ENCODE assay signal across 1 cellular context in the genomic region with DNA sequence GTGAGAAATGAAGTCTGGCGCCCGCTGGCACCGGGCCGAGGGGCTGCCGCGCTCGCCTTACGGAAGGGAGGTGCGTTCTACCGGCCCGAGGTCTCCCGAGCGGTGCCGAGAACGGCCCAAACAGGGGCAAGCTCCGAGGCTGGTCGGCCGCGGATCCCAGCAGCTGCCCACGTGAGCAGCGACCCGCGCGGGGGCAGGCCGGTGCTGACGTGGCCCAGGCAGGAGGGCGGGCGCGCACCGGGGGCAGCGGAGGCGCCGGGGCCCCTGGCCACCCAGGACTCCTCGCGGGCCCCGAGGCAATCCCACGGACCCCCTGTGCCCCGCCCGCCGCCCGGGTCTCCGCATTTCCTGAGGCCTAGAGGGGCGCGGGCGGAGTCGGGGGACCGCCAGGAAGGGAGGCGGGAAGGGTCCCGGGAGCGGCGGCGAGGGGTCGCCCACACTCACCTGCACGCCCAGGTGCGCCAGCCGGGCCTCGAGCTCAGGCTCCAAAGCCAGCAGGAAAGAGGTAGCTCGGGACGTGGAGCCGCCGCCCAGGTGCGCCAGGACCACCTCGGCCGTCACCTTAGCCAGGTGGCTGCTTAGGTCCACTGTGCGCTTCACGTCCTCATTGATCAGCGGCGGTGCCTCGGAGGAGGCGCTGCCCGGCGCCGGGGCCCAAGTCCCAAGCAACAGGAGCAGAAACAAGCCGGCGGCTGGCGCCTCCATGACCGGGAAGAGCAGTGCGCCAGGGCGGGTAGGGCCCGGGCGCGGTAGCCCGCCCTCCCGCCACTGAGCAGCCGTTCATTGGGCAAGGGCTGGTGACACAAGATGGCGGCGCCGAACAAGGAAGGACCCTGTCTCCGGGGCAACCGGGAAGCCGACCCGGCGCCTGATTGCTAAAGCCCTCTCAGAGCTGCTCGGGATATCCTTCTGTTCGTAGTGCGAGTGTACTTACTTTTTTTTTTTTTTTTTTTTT.
TF ChIP-seq lines count a peak whose summit lies in the region.

A gene (minus strand): TSS at position 723 of the 955 bp plus-strand sequence. CDS start 18 bp downstream, at position 705.

TF ChIP-seq in HepG2, 621 proteins besides CTCF, POLR2A, EP300 and RAD21 (continued from another document and continues in another):
- TF ChIP-seq, protein P1, sequence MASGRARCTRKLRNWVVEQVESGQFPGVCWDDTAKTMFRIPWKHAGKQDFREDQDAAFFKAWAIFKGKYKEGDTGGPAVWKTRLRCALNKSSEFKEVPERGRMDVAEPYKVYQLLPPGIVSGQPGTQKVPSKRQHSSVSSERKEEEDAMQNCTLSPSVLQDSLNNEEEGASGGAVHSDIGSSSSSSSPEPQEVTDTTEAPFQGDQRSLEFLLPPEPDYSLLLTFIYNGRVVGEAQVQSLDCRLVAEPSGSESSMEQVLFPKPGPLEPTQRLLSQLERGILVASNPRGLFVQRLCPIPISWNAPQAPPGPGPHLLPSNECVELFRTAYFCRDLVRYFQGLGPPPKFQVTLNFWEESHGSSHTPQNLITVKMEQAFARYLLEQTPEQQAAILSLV (CRISPR knock-in tag; IDR thresholded peaks at IDR 0.05; ENCODE audit: borderline replicate concordance), result 0 out of 2 replicates have a peak, but pooled peaks have one; percentile 28
- TF ChIP-seq ATF1 (CRISPR knock-in tag; IDR thresholded peaks at IDR 0.05), result peak; percentile 91
- TF ChIP-seq TARDBP (CRISPR knock-in tag; IDR thresholded peaks at IDR 0.05), result peak; percentile 69
- peak; percentile 40; the same call in 1 of the 2 replicates for TF ChIP-seq NAIF1 (CRISPR knock-in tag; IDR thresholded peaks at IDR 0.05; ENCODE audit: borderline replicate concordance)
- peak; percentile 29; the same call in 1 of the 2 replicates for TF ChIP-seq HDAC2 (CRISPR knock-in tag; IDR thresholded peaks at IDR 0.05)
- no peak for TF ChIP-seq MATR3 (CRISPR knock-in tag; IDR thresholded peaks at IDR 0.05)
- TF ChIP-seq ZNF749 (CRISPR knock-in tag; IDR thresholded peaks at IDR 0.05; ENCODE audit: borderline replicate concordance), result peak; percentile 59; the same call in 1 of the 2 replicates
- no peak for TF ChIP-seq FOXK1 (CRISPR knock-in tag; IDR thresholded peaks at IDR 0.05; ENCODE audit: borderline replicate concordance, low read depth)
- peak; percentile 46; the same call in 1 of the 2 replicates for TF ChIP-seq CEBPG (CRISPR knock-in tag; IDR thresholded peaks at IDR 0.05)
- TF ChIP-seq TRIM24 (CRISPR knock-in tag; IDR thresholded peaks at IDR 0.05), result no peak
- TF ChIP-seq, protein P2, sequence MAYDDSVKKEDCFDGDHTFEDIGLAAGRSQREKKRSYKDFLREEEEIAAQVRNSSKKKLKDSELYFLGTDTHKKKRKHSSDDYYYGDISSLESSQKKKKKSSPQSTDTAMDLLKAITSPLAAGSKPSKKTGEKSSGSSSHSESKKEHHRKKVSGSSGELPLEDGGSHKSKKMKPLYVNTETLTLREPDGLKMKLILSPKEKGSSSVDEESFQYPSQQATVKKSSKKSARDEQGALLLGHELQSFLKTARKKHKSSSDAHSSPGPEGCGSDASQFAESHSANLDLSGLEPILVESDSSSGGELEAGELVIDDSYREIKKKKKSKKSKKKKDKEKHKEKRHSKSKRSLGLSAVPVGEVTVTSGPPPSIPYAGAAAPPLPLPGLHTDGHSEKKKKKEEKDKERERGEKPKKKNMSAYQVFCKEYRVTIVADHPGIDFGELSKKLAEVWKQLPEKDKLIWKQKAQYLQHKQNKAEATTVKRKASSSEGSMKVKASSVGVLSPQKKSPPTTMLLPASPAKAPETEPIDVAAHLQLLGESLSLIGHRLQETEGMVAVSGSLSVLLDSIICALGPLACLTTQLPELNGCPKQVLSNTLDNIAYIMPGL (CRISPR knock-in tag; IDR thresholded peaks at IDR 0.05; ENCODE audit: borderline replicate concordance in 1 of 2, low read depth in 1 of 2), result peak; percentile 80 to 85; a peak in 3 of 4 replicates
- peak; percentile 73; the same call in 1 of the 2 replicates for TF ChIP-seq KLF12 (CRISPR knock-in tag; IDR thresholded peaks at IDR 0.05; ENCODE audit: borderline replicate concordance)
- TF ChIP-seq PHF20 (CRISPR knock-in tag; IDR thresholded peaks at IDR 0.05), result peak; percentile 78
- no peak for TF ChIP-seq ZNF510 (CRISPR knock-in tag; IDR thresholded peaks at IDR 0.05; ENCODE audit: low read depth)
- TF ChIP-seq TMF1 (CRISPR knock-in tag; IDR thresholded peaks at IDR 0.05; ENCODE audit: low read depth), result peak; percentile 73
- peak; percentile 27; the same call in 1 of the 2 replicates for TF ChIP-seq STAT5B (CRISPR knock-in tag; IDR thresholded peaks at IDR 0.05)
- TF ChIP-seq, protein P3, sequence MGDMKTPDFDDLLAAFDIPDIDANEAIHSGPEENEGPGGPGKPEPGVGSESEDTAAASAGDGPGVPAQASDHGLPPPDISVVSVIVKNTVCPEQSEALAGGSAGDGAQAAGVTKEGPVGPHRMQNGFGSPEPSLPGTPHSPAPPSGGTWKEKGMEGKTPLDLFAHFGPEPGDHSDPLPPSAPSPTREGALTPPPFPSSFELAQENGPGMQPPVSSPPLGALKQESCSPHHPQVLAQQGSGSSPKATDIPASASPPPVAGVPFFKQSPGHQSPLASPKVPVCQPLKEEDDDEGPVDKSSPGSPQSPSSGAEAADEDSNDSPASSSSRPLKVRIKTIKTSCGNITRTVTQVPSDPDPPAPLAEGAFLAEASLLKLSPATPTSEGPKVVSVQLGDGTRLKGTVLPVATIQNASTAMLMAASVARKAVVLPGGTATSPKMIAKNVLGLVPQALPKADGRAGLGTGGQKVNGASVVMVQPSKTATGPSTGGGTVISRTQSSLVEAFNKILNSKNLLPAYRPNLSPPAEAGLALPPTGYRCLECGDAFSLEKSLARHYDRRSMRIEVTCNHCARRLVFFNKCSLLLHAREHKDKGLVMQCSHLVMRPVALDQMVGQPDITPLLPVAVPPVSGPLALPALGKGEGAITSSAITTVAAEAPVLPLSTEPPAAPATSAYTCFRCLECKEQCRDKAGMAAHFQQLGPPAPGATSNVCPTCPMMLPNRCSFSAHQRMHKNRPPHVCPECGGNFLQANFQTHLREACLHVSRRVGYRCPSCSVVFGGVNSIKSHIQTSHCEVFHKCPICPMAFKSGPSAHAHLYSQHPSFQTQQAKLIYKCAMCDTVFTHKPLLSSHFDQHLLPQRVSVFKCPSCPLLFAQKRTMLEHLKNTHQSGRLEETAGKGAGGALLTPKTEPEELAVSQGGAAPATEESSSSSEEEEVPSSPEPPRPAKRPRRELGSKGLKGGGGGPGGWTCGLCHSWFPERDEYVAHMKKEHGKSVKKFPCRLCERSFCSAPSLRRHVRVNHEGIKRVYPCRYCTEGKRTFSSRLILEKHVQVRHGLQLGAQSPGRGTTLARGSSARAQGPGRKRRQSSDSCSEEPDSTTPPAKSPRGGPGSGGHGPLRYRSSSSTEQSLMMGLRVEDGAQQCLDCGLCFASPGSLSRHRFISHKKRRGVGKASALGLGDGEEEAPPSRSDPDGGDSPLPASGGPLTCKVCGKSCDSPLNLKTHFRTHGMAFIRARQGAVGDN (CRISPR knock-in tag; IDR thresholded peaks at IDR 0.05), result peak; percentile 75
- TF ChIP-seq, protein P4, sequence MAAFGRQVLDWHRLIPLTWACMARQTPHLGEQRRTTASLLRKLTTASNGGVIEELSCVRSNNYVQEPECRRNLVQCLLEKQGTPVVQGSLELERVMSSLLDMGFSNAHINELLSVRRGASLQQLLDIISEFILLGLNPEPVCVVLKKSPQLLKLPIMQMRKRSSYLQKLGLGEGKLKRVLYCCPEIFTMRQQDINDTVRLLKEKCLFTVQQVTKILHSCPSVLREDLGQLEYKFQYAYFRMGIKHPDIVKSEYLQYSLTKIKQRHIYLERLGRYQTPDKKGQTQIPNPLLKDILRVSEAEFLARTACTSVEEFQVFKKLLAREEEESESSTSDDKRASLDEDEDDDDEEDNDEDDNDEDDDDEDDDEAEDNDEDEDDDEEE (CRISPR knock-in tag; IDR thresholded peaks at IDR 0.05), result peak; percentile 53; the same call in 1 of the 2 replicates
- no peak for TF ChIP-seq ZNF101 (CRISPR knock-in tag; IDR thresholded peaks at IDR 0.05; ENCODE audit: borderline replicate concordance, low read depth)
- TF ChIP-seq, protein P5, sequence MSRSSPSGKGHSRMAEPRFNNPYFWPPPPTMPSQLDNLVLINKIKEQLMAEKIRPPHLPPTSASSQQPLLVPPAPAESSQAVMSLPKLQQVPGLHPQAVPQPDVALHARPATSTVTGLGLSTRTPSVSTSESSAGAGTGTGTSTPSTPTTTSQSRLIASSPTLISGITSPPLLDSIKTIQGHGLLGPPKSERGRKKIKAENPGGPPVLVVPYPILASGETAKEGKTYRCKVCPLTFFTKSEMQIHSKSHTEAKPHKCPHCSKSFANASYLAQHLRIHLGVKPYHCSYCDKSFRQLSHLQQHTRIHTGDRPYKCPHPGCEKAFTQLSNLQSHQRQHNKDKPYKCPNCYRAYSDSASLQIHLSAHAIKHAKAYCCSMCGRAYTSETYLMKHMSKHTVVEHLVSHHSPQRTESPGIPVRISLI (CRISPR knock-in tag; IDR thresholded peaks at IDR 0.05; ENCODE audit: borderline replicate concordance), result peak; percentile 65; the same call in 1 of the 2 replicates
- no peak for TF ChIP-seq NCOA1 (CRISPR knock-in tag; IDR thresholded peaks at IDR 0.05)
- TF ChIP-seq DNMT3B (CRISPR knock-in tag; conservative IDR thresholded peaks at IDR 0.05), result no peak
- TF ChIP-seq AHR (CRISPR knock-in tag; IDR thresholded peaks at IDR 0.05), result peak; percentile 0; the same call in 1 of the 2 replicates
- TF ChIP-seq, protein P6, sequence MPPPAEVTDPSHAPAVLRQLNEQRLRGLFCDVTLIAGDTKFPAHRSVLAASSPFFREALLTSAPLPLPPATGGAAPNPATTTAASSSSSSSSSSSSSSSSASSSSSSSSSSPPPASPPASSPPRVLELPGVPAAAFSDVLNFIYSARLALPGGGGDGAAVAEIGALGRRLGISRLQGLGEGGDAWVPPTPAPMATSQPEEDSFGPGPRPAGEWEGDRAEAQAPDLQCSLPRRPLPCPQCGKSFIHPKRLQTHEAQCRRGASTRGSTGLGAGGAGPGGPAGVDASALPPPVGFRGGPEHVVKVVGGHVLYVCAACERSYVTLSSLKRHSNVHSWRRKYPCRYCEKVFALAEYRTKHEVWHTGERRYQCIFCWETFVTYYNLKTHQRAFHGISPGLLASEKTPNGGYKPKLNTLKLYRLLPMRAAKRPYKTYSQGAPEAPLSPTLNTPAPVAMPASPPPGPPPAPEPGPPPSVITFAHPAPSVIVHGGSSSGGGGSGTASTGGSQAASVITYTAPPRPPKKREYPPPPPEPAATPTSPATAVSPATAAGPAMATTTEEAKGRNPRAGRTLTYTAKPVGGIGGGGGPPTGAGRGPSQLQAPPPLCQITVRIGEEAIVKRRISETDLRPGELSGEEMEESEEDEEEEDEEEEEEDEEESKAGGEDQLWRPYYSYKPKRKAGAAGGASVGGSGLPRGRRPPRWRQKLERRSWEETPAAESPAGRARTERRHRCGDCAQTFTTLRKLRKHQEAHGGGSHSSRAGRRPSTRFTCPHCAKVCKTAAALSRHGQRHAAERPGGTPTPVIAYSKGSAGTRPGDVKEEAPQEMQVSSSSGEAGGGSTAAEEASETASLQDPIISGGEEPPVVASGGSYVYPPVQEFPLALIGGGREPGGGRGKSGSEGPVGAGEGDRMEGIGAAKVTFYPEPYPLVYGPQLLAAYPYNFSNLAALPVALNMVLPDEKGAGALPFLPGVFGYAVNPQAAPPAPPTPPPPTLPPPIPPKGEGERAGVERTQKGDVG (CRISPR knock-in tag; IDR thresholded peaks at IDR 0.05; ENCODE audit: borderline replicate concordance), result peak; percentile 90
- TF ChIP-seq ZNF547 (CRISPR knock-in tag; IDR thresholded peaks at IDR 0.05), result 0 out of 2 replicates have a peak, but pooled peaks have one; percentile 41
- no peak for TF ChIP-seq ISX (CRISPR knock-in tag; conservative IDR thresholded peaks at IDR 0.05)
- peak; percentile 70 for TF ChIP-seq HDAC1 (CRISPR knock-in tag; IDR thresholded peaks at IDR 0.05)
- no peak for TF ChIP-seq PLRG1 (conservative IDR thresholded peaks at IDR 0.05)
- peak; percentile 12 for TF ChIP-seq ZEB1 (IDR thresholded peaks at IDR 0.05; ENCODE audit: insufficient replicate concordance, low read depth)
- TF ChIP-seq ZNF326 (CRISPR knock-in tag; IDR thresholded peaks at IDR 0.05; ENCODE audit: borderline replicate concordance), result no peak
- peak; percentile 79 for TF ChIP-seq SAP130 (CRISPR knock-in tag; IDR thresholded peaks at IDR 0.05; ENCODE audit: low read depth)
- peak; percentile 45; the same call in 1 of the 2 replicates for TF ChIP-seq KLF15 (CRISPR knock-in tag; IDR thresholded peaks at IDR 0.05; ENCODE audit: borderline replicate concordance)
- TF ChIP-seq, protein P7, sequence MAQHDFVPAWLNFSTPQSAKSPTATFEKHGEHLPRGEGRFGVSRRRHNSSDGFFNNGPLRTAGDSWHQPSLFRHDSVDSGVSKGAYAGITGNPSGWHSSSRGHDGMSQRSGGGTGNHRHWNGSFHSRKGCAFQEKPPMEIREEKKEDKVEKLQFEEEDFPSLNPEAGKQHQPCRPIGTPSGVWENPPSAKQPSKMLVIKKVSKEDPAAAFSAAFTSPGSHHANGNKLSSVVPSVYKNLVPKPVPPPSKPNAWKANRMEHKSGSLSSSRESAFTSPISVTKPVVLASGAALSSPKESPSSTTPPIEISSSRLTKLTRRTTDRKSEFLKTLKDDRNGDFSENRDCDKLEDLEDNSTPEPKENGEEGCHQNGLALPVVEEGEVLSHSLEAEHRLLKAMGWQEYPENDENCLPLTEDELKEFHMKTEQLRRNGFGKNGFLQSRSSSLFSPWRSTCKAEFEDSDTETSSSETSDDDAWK (CRISPR knock-in tag; IDR thresholded peaks at IDR 0.05), result no peak
- TF ChIP-seq, protein P8, sequence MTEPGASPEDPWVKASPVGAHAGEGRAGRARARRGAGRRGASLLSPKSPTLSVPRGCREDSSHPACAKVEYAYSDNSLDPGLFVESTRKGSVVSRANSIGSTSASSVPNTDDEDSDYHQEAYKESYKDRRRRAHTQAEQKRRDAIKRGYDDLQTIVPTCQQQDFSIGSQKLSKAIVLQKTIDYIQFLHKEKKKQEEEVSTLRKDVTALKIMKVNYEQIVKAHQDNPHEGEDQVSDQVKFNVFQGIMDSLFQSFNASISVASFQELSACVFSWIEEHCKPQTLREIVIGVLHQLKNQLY (CRISPR knock-in tag; IDR thresholded peaks at IDR 0.05), result peak; percentile 65; the same call in 1 of the 2 replicates
- TF ChIP-seq MIER3 (CRISPR knock-in tag; IDR thresholded peaks at IDR 0.05; ENCODE audit: borderline replicate concordance), result peak; percentile 39; the same call in 1 of the 2 replicates
- peak; percentile 56 for TF ChIP-seq SALL1 (CRISPR knock-in tag; IDR thresholded peaks at IDR 0.05)
- peak; percentile 80 for TF ChIP-seq ZSCAN31 (CRISPR knock-in tag; IDR thresholded peaks at IDR 0.05; ENCODE audit: low read depth)
- TF ChIP-seq ATRX (CRISPR knock-in tag; IDR thresholded peaks at IDR 0.05; ENCODE audit: borderline replicate concordance), result no peak
- no peak; the same call in 1 of the 2 replicates for TF ChIP-seq SIX1 (CRISPR knock-in tag; IDR thresholded peaks at IDR 0.05; ENCODE audit: borderline replicate concordance)
